Comparison of ENCODE assay signal across 8 cellular contexts in genomic region chr18:4241218-4241617, GRCh38.
"Had no signal": no experiment of that assay in that cellular context is flagged by ENCODE, and none has a peak within 500 bp of the region (broad histone marks: within the 10 kb centered on the region; RNA-seq: fewer than 3 reads in every experiment).

No MANE protein-coding gene starts in this region.

- DNase-seq: GOT3, H9, HCEC 1CT, IMR-90, KG1 had no signal

- H3K4me3 Mint-ChIP-seq: H9 had no signal

- H3K4me3 ChIP-seq: K562 had no signal

- ATAC-seq: K562 had no signal

- H3K9me3 Mint-ChIP-seq: H9 had no signal

- H3K27ac Mint-ChIP-seq: H9 had no signal

- FAIRE-seq: H54, HTR-8/SVneo, K562 had no signal
